ENCODE assay signal across 1 cellular context in the genomic region with DNA sequence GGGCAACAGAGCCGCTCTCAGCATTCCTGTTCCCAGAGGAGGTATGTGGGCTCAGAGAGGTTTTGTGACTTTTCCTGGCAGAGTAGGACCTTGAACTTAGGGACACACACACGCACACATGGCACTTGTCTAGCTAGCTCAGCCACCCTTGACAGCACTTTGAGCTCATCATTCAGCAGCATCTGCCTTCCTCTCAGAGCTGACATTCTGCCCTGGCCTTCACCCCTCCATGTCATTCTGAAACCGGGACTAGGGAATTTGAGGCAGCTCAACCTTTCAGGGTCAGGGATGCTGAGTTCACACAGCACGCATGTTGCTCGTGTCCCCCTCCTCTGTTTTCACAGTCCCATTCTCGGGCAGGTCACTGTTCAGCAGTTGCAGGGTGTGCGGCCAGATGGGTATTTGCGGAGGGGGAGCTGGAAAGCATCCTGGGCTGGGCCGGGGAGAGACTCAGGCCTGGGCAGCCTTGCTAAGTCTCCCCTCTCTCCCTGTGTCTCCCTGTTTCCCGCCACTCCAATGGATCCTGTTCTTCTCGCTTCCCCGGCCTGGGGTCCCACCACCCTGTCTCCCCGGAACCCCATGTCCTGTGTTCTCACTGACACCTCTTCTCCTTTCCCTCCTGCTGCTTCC.
TF ChIP-seq lines count a peak whose summit lies in the region.

No MANE protein-coding gene starts in this region.

TF ChIP-seq in HepG2, 621 proteins besides CTCF, POLR2A, EP300 and RAD21 (continued from another document):
- TF ChIP-seq, protein P1, sequence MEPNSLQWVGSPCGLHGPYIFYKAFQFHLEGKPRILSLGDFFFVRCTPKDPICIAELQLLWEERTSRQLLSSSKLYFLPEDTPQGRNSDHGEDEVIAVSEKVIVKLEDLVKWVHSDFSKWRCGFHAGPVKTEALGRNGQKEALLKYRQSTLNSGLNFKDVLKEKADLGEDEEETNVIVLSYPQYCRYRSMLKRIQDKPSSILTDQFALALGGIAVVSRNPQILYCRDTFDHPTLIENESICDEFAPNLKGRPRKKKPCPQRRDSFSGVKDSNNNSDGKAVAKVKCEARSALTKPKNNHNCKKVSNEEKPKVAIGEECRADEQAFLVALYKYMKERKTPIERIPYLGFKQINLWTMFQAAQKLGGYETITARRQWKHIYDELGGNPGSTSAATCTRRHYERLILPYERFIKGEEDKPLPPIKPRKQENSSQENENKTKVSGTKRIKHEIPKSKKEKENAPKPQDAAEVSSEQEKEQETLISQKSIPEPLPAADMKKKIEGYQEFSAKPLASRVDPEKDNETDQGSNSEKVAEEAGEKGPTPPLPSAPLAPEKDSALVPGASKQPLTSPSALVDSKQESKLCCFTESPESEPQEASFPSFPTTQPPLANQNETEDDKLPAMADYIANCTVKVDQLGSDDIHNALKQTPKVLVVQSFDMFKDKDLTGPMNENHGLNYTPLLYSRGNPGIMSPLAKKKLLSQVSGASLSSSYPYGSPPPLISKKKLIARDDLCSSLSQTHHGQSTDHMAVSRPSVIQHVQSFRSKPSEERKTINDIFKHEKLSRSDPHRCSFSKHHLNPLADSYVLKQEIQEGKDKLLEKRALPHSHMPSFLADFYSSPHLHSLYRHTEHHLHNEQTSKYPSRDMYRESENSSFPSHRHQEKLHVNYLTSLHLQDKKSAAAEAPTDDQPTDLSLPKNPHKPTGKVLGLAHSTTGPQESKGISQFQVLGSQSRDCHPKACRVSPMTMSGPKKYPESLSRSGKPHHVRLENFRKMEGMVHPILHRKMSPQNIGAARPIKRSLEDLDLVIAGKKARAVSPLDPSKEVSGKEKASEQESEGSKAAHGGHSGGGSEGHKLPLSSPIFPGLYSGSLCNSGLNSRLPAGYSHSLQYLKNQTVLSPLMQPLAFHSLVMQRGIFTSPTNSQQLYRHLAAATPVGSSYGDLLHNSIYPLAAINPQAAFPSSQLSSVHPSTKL (CRISPR knock-in tag; IDR thresholded peaks at IDR 0.05) = peak; percentile 16; the same call in 1 of the 2 replicates
- TF ChIP-seq SKI (IDR thresholded peaks at IDR 0.05; ENCODE audit: partially characterized antibody) (peak; percentile 80), FOXA1 (IDR thresholded peaks at IDR 0.05) (no peak), FOXA1 (CRISPR knock-in tag; IDR thresholded peaks at IDR 0.05) (no peak), ZSCAN20 (CRISPR knock-in tag; IDR thresholded peaks at IDR 0.05; ENCODE audit: borderline replicate concordance) (no peak), MED1 (CRISPR knock-in tag; IDR thresholded peaks at IDR 0.05) (0 out of 2 replicates have a peak, but pooled peaks have one; percentile 34), BCL6 (CRISPR knock-in tag; IDR thresholded peaks at IDR 0.05) (peak; percentile 23; the same call in 1 of the 2 replicates), ZNF292 (CRISPR knock-in tag; IDR thresholded peaks at IDR 0.05; ENCODE audit: borderline replicate concordance, low read depth) (peak; percentile 25; the same call in 1 of the 2 replicates), MTA1 (CRISPR knock-in tag; IDR thresholded peaks at IDR 0.05; ENCODE audit: borderline replicate concordance) (0 out of 2 replicates have a peak, but pooled peaks have one; percentile 23), TBL1XR1 (IDR thresholded peaks at IDR 0.05; ENCODE audit: borderline replicate concordance, low read length, partially characterized antibody) (peak; percentile 47), HNF4A (CRISPR knock-in tag; IDR thresholded peaks at IDR 0.05) (peak; percentile 74), RARA (CRISPR knock-in tag; IDR thresholded peaks at IDR 0.05) (peak; percentile 97), ESRRA (CRISPR knock-in tag; IDR thresholded peaks at IDR 0.05; ENCODE audit: low read depth) (0 out of 2 replicates have a peak, but pooled peaks have one; percentile 38), ZZZ3 (CRISPR knock-in tag; IDR thresholded peaks at IDR 0.05; ENCODE audit: borderline replicate concordance) (no peak), RXRB (CRISPR knock-in tag; IDR thresholded peaks at IDR 0.05; ENCODE audit: borderline replicate concordance) (peak; percentile 70), SALL1 (CRISPR knock-in tag; IDR thresholded peaks at IDR 0.05) (peak; percentile 35; the same call in 1 of the 2 replicates)
- TF ChIP-seq, protein P2, sequence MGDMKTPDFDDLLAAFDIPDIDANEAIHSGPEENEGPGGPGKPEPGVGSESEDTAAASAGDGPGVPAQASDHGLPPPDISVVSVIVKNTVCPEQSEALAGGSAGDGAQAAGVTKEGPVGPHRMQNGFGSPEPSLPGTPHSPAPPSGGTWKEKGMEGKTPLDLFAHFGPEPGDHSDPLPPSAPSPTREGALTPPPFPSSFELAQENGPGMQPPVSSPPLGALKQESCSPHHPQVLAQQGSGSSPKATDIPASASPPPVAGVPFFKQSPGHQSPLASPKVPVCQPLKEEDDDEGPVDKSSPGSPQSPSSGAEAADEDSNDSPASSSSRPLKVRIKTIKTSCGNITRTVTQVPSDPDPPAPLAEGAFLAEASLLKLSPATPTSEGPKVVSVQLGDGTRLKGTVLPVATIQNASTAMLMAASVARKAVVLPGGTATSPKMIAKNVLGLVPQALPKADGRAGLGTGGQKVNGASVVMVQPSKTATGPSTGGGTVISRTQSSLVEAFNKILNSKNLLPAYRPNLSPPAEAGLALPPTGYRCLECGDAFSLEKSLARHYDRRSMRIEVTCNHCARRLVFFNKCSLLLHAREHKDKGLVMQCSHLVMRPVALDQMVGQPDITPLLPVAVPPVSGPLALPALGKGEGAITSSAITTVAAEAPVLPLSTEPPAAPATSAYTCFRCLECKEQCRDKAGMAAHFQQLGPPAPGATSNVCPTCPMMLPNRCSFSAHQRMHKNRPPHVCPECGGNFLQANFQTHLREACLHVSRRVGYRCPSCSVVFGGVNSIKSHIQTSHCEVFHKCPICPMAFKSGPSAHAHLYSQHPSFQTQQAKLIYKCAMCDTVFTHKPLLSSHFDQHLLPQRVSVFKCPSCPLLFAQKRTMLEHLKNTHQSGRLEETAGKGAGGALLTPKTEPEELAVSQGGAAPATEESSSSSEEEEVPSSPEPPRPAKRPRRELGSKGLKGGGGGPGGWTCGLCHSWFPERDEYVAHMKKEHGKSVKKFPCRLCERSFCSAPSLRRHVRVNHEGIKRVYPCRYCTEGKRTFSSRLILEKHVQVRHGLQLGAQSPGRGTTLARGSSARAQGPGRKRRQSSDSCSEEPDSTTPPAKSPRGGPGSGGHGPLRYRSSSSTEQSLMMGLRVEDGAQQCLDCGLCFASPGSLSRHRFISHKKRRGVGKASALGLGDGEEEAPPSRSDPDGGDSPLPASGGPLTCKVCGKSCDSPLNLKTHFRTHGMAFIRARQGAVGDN (CRISPR knock-in tag; IDR thresholded peaks at IDR 0.05) = no peak
- TF ChIP-seq, protein P3, sequence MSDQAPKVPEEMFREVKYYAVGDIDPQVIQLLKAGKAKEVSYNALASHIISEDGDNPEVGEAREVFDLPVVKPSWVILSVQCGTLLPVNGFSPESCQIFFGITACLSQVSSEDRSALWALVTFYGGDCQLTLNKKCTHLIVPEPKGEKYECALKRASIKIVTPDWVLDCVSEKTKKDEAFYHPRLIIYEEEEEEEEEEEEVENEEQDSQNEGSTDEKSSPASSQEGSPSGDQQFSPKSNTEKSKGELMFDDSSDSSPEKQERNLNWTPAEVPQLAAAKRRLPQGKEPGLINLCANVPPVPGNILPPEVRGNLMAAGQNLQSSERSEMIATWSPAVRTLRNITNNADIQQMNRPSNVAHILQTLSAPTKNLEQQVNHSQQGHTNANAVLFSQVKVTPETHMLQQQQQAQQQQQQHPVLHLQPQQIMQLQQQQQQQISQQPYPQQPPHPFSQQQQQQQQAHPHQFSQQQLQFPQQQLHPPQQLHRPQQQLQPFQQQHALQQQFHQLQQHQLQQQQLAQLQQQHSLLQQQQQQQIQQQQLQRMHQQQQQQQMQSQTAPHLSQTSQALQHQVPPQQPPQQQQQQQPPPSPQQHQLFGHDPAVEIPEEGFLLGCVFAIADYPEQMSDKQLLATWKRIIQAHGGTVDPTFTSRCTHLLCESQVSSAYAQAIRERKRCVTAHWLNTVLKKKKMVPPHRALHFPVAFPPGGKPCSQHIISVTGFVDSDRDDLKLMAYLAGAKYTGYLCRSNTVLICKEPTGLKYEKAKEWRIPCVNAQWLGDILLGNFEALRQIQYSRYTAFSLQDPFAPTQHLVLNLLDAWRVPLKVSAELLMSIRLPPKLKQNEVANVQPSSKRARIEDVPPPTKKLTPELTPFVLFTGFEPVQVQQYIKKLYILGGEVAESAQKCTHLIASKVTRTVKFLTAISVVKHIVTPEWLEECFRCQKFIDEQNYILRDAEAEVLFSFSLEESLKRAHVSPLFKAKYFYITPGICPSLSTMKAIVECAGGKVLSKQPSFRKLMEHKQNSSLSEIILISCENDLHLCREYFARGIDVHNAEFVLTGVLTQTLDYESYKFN (CRISPR knock-in tag; conservative IDR thresholded peaks at IDR 0.05) = peak; percentile 37
- TF ChIP-seq, protein P4, sequence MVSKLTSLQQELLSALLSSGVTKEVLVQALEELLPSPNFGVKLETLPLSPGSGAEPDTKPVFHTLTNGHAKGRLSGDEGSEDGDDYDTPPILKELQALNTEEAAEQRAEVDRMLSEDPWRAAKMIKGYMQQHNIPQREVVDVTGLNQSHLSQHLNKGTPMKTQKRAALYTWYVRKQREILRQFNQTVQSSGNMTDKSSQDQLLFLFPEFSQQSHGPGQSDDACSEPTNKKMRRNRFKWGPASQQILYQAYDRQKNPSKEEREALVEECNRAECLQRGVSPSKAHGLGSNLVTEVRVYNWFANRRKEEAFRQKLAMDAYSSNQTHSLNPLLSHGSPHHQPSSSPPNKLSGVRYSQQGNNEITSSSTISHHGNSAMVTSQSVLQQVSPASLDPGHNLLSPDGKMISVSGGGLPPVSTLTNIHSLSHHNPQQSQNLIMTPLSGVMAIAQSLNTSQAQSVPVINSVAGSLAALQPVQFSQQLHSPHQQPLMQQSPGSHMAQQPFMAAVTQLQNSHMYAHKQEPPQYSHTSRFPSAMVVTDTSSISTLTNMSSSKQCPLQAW (CRISPR knock-in tag; IDR thresholded peaks at IDR 0.05) = 0 out of 2 replicates have a peak, but pooled peaks have one; percentile 43
- TF ChIP-seq, protein P5, sequence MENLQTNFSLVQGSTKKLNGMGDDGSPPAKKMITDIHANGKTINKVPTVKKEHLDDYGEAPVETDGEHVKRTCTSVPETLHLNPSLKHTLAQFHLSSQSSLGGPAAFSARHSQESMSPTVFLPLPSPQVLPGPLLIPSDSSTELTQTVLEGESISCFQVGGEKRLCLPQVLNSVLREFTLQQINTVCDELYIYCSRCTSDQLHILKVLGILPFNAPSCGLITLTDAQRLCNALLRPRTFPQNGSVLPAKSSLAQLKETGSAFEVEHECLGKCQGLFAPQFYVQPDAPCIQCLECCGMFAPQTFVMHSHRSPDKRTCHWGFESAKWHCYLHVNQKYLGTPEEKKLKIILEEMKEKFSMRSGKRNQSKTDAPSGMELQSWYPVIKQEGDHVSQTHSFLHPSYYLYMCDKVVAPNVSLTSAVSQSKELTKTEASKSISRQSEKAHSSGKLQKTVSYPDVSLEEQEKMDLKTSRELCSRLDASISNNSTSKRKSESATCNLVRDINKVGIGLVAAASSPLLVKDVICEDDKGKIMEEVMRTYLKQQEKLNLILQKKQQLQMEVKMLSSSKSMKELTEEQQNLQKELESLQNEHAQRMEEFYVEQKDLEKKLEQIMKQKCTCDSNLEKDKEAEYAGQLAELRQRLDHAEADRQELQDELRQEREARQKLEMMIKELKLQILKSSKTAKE (CRISPR knock-in tag; IDR thresholded peaks at IDR 0.05; ENCODE audit: borderline replicate concordance) = peak; percentile 56; the same call in 1 of the 2 replicates
